In the genomic region with DNA sequence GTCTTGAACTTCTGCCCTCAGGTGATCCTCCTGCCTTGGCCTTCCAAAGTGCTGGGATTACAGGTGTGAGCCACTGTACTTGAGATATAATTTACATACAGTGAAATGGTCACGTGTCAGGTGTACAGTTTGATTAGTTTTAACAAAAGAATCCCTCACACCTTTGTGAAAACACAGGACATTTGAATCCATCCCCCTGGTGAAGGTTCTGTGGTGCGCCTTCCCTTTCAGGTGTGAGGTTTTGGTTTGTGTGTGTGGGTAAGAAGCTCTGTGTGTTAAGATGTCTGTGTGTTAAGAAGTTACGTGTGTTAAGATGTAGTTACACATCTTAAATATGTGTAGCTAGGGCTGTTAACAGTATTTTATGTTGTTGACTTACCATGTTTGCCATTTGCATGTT, we compare ENCODE assay signal across 10 cellular contexts. TPM values are rescaled to one million over a fixed set of nuclear protein-coding genes. Genes with fewer than 3 reads are reported as not detected.
DNase-seq lines count a peak whose midpoint lies in the region; ATAC-seq and TF ChIP-seq lines count a peak whose summit lies in the region.
"Had no signal": no experiment of that assay in that cellular context is flagged by ENCODE, and none has a peak within 500 bp of the region (broad histone marks: within the 10 kb centered on the region; RNA-seq: fewer than 3 reads in every experiment).

No MANE protein-coding gene starts in this region.

- H3K4me3 ChIP-seq in right lobe of liver, result no peak overlapping the region
- H3K4me3 ChIP-seq in testis, result no peak overlapping the region

- H3K27ac ChIP-seq in right lobe of liver, result peak overlapping the region; percentile 57 to 79 (median 69)
- peak overlapping the region; percentile 66 to 95 for H3K27ac ChIP-seq in testis

- 53% methylated on average over 2 of the region's 3 CpGs for WGBS in right lobe of liver (ENCODE audit: insufficient coverage, low coverage, low lambda C conversion rate, missing lambda C conversion rate)
- 71 to 88% methylated on average over 3 of the region's 3 CpGs for WGBS in testis, 2 donors

- H3K9me3 ChIP-seq in right lobe of liver (no peaks in the 10 kb centered on the region), testis (no peaks in the 10 kb centered on the region)

- DNase-seq in activated CD4-positive, alpha-beta T cell treated with anti-CD3 and anti-CD28 coated beads, Interleukin-2, amount 10 ng/mL, durations not matched to agents 7 days and 5 days, result no peak
- no peak for DNase-seq in activated CD4-positive, alpha-beta T cell treated with anti-CD3 and anti-CD28 coated beads for 1 hour
- DNase-seq in right lobe of liver (no peak), testis (no peak), NCI-H226 (no peak)
- DNase-seq: NCI-H1417 treated with DMSO at 0.1 percent for 48 hours had no signal

- H3K4me1 ChIP-seq in right lobe of liver (peaks cover 0 to 28% (median 2%) of the 10 kb centered on the region in 4 donors), testis (peaks cover 50% of the 10 kb centered on the region)

- peaks cover 73% of the 10 kb centered on the region for H3K4me1 Mint-ChIP-seq in activated CD4-positive, alpha-beta T cell treated with anti-CD3 and anti-CD28 coated beads, Interleukin-2, amount 10 ng/mL, durations not matched to agents 7 days and 5 days
- peaks cover 57% of the 10 kb centered on the region for H3K4me1 Mint-ChIP-seq in activated naive CD8-positive, alpha-beta T cell (ENCODE audit: low read depth)

- H3K36me3 ChIP-seq in right lobe of liver, result peaks cover 0 to 3% (median 0%) of the 10 kb centered on the region in 4 donors
- H3K36me3 ChIP-seq in testis (ENCODE audit: low read depth, missing control alignments), result no peaks in the 10 kb centered on the region

- no peak for TF ChIP-seq CTCF in right lobe of liver (IDR thresholded peaks at IDR 0.05)
- TF ChIP-seq CTCF in testis (IDR thresholded peaks at IDR 0.05), result no peak

- H3K27me3 Mint-ChIP-seq in activated CD4-positive, alpha-beta T cell treated with anti-CD3 and anti-CD28 coated beads, Interleukin-2, amount 10 ng/mL, durations not matched to agents 7 days and 5 days, result no peaks in the 10 kb centered on the region
- no peaks in the 10 kb centered on the region for H3K27me3 Mint-ChIP-seq in activated naive CD8-positive, alpha-beta T cell

- no peak overlapping the region for H3K4me3 Mint-ChIP-seq in activated CD4-positive, alpha-beta T cell treated with anti-CD3 and anti-CD28 coated beads, Interleukin-2, amount 10 ng/mL, durations not matched to agents 7 days and 5 days
- no peak overlapping the region for H3K4me3 Mint-ChIP-seq in activated naive CD8-positive, alpha-beta T cell

- CTCF ChIA-PET in activated CD4-positive, alpha-beta T cell treated with anti-CD3 and anti-CD28 coated beads, Interleukin-2, amount 10 ng/mL, durations not matched to agents 7 days and 5 days (lab: Charles Lee), result interaction anchor here (2.0 kb wide), 1 partner anchor 10 kb away, joined by 5 read pairs; no protein-coding TSS in a partner anchor

- POLR2A ChIA-PET in activated CD4-positive, alpha-beta T cell treated with anti-CD3 and anti-CD28 coated beads, Interleukin-2, amount 10 ng/mL, durations not matched to agents 7 days and 5 days (lab: Charles Lee), result no interaction called here

- ATAC-seq in right lobe of liver, result no peak
- no peak for ATAC-seq in GM21529 (IDR thresholded peaks at IDR 0.05; ENCODE audit: unreplicated experiment)
- no peak for ATAC-seq in HG03135 (IDR thresholded peaks at IDR 0.05; ENCODE audit: unreplicated experiment)
- ATAC-seq: esophagus mucosa had no signal

- intact Hi-C loops in right lobe of liver (cut with DNase I) (no loop called here), testis (cut with DNase I; ENCODE audit: low total_unique reads) (no loop called here)

- no peaks in the 10 kb centered on the region for H3K27me3 ChIP-seq in right lobe of liver
- H3K27me3 ChIP-seq in testis, result no peaks in the 10 kb centered on the region

- TF ChIP-seq POLR2A in right lobe of liver (IDR thresholded peaks at IDR 0.05) (no peak), testis (IDR thresholded peaks at IDR 0.05) (no peak)

- H3K27ac Mint-ChIP-seq in activated CD4-positive, alpha-beta T cell treated with anti-CD3 and anti-CD28 coated beads, Interleukin-2, amount 10 ng/mL, durations not matched to agents 7 days and 5 days, result peak overlapping the region; percentile 43
- peak overlapping the region; percentile 16 for H3K27ac Mint-ChIP-seq in activated naive CD8-positive, alpha-beta T cell

- peaks cover 65% of the 10 kb centered on the region for H3K36me3 Mint-ChIP-seq in activated CD4-positive, alpha-beta T cell treated with anti-CD3 and anti-CD28 coated beads, Interleukin-2, amount 10 ng/mL, durations not matched to agents 7 days and 5 days (ENCODE audit: low read depth)
- peaks cover 13% of the 10 kb centered on the region for H3K36me3 Mint-ChIP-seq in activated naive CD8-positive, alpha-beta T cell

- no peaks in the 10 kb centered on the region for H3K9me3 Mint-ChIP-seq in activated CD4-positive, alpha-beta T cell treated with anti-CD3 and anti-CD28 coated beads, Interleukin-2, amount 10 ng/mL, durations not matched to agents 7 days and 5 days
- H3K9me3 Mint-ChIP-seq in activated naive CD8-positive, alpha-beta T cell (ENCODE audit: low read depth), result no peaks in the 10 kb centered on the region

RNA-seq across cellular contexts. Expression of a gene that starts 4.4 kb away (rescaled TPM):
- total RNA-seq in activated CD4-positive, alpha-beta T cell treated with anti-CD3 and anti-CD28 coated beads, Interleukin-2, amount 10 ng/mL, durations not matched to agents 7 days and 5 days, result 10 to 100 TPM; 56.6 to 57.4 TPM
- total RNA-seq in right lobe of liver (10 to 100 TPM; 21.5 to 44.4 (median 24.9) TPM), testis (100 to 1,000 TPM; 240 to 262 TPM)
- 143 TPM for polyA plus RNA-seq in testis (ENCODE audit: insufficient read depth, low read depth, low replicate concordance)

Comparison
In these comparisons a context has a peak if more than half of its experiments do, and no peak if none do; other contexts are left out.
1. RNA of a gene that starts 4.4 kb away (total RNA-seq): 240 to 262 TPM in testis; 56.6 to 57.4 TPM in activated CD4-positive, alpha-beta T cell treated with anti-CD3 and anti-CD28 coated beads, Interleukin-2, amount 10 ng/mL, durations not matched to agents 7 days and 5 days and 21.5 to 44.4 TPM in right lobe of liver; every median in the first group is over 4 times any median in the second.